ENCODE assay signal across 8 cellular contexts in genomic region chr7:30445770-30446169, GRCh38. TPM values are rescaled to one million over a fixed set of nuclear protein-coding genes. Genes with fewer than 3 reads are reported as not detected.
DNase-seq lines count a peak whose midpoint lies in the region; ATAC-seq, FAIRE-seq and TF ChIP-seq lines count a peak whose summit lies in the region.

No MANE protein-coding gene starts in this region.

- H3K9me3 Mint-ChIP-seq in activated naive CD4-positive, alpha-beta T cell treated with anti-CD3 and anti-CD28 coated beads, Interleukin-2, amount 10 ng/mL, durations not matched to agents 7 days and 5 days: no peaks in the 10 kb centered on the region

- ATAC-seq in GM19438 (IDR thresholded peaks at IDR 0.05; ENCODE audit: low read depth, unreplicated experiment): peak; percentile 100
- ATAC-seq in HG03457 (IDR thresholded peaks at IDR 0.05; ENCODE audit: unreplicated experiment): peak; percentile 97

- H3K4me1 ChIP-seq in kidney (ENCODE audit: control insufficient read depth in 1 of 2, insufficient read depth in 1 of 2, low read depth in 1 of 2, low read length in 2 of 2): peaks cover 0 to 2% of the 10 kb centered on the region in 2 donors

- H3K4me1 Mint-ChIP-seq in activated naive CD4-positive, alpha-beta T cell treated with anti-CD3 and anti-CD28 coated beads, Interleukin-2, amount 10 ng/mL, durations not matched to agents 7 days and 5 days: peaks cover 4% of the 10 kb centered on the region

- peaks cover 22% of the 10 kb centered on the region for H3K36me3 Mint-ChIP-seq in activated naive CD4-positive, alpha-beta T cell treated with anti-CD3 and anti-CD28 coated beads, Interleukin-2, amount 10 ng/mL, durations not matched to agents 7 days and 5 days

- no peak for FAIRE-seq in kidney (lab: Jason Lieb, UNC)

- CTCF ChIA-PET in activated naive CD4-positive, alpha-beta T cell treated with anti-CD3 and anti-CD28 coated beads, Interleukin-2, amount 10 ng/mL, durations not matched to agents 7 days and 5 days (lab: Charles Lee): interaction anchor here (1.0 kb wide), 1 partner anchor 172 kb away, joined by 3 read pairs; no protein-coding TSS in a partner anchor

- H3K27ac ChIP-seq in kidney (ENCODE audit: low read depth in 2 of 2, low read length in 2 of 2): no peak overlapping the region

- DNase-seq in CD1c-positive myeloid dendritic cell (ENCODE audit: extremely low spot score): peak; percentile 84
- DNase-seq in RPMI8226: peak; percentile 98
- peak; percentile 77 for DNase-seq in activated naive CD4-positive, alpha-beta T cell treated with anti-CD3 and anti-CD28 coated beads, Interleukin-2, amount 10 ng/mL, durations not matched to agents 7 days and 5 days
- no peak for DNase-seq in kidney
- DNase-seq in stimulated activated CD8-positive, alpha-beta memory T cell treated with anti-CD3 and anti-CD28 coated beads, Interleukin-15, amount 100 ng/mL, for 24 hours (ENCODE audit: low read depth): peak; percentile 6
- DNase-seq in RKO (ENCODE audit: low spot score): no peak

- no peaks in the 10 kb centered on the region for H3K27me3 Mint-ChIP-seq in activated naive CD4-positive, alpha-beta T cell treated with anti-CD3 and anti-CD28 coated beads, Interleukin-2, amount 10 ng/mL, durations not matched to agents 7 days and 5 days

- TF ChIP-seq CTCF in kidney (IDR thresholded peaks at IDR 0.05; ENCODE audit: borderline replicate concordance, extremely low read depth, insufficient read depth): peak; percentile 24

- intact Hi-C loops in kidney (cut with DNase I): no loop called here

- H3K4me3 ChIP-seq in kidney (ENCODE audit: low read length in 2 of 2): no peak overlapping the region

- H3K4me3 Mint-ChIP-seq in activated naive CD4-positive, alpha-beta T cell treated with anti-CD3 and anti-CD28 coated beads, Interleukin-2, amount 10 ng/mL, durations not matched to agents 7 days and 5 days: no peak overlapping the region

- H3K36me3 ChIP-seq in kidney (ENCODE audit: control insufficient read depth in 1 of 2, insufficient read depth in 2 of 2, low read length in 2 of 2): peaks cover 0 to 2% of the 10 kb centered on the region in 2 donors

- peak overlapping the region; percentile 71 for H3K27ac Mint-ChIP-seq in activated naive CD4-positive, alpha-beta T cell treated with anti-CD3 and anti-CD28 coated beads, Interleukin-2, amount 10 ng/mL, durations not matched to agents 7 days and 5 days

- H3K9ac ChIP-seq in kidney (ENCODE audit: low read length in 2 of 2): no peak overlapping the region

- no peaks in the 10 kb centered on the region for H3K9me3 ChIP-seq in kidney (ENCODE audit: control insufficient read depth in 1 of 2, low read length in 2 of 2)

RNA-seq across cellular contexts. Expression of gene NOD1, which starts 32.8 kb away (rescaled TPM):
- total RNA-seq in kidney: 15.6 TPM
- polyA plus RNA-seq in kidney (ENCODE audit: insufficient read depth, low read depth, low replicate concordance): 3.8 TPM

RNA-seq across cellular contexts. Expression of gene GGCT, which starts 58.9 kb away (rescaled TPM):
- total RNA-seq in kidney: 23.8 TPM
- polyA plus RNA-seq in kidney (ENCODE audit: insufficient read depth, low read depth, low replicate concordance): 70.1 TPM

Comparison
In these comparisons a context has a peak if more than half of its experiments do, and no peak if none do; other contexts are left out.
1. DNase-seq: peak in CD1c-positive myeloid dendritic cell (single experiment), RPMI8226 (single experiment), activated naive CD4-positive, alpha-beta T cell treated with anti-CD3 and anti-CD28 coated beads, Interleukin-2, amount 10 ng/mL, durations not matched to agents 7 days and 5 days (single experiment) and stimulated activated CD8-positive, alpha-beta memory T cell treated with anti-CD3 and anti-CD28 coated beads, Interleukin-15, amount 100 ng/mL, for 24 hours (single experiment); none in kidney (single experiment) and RKO (single experiment).